Comparison of ENCODE assay signal across 8 cellular contexts in the genomic region with DNA sequence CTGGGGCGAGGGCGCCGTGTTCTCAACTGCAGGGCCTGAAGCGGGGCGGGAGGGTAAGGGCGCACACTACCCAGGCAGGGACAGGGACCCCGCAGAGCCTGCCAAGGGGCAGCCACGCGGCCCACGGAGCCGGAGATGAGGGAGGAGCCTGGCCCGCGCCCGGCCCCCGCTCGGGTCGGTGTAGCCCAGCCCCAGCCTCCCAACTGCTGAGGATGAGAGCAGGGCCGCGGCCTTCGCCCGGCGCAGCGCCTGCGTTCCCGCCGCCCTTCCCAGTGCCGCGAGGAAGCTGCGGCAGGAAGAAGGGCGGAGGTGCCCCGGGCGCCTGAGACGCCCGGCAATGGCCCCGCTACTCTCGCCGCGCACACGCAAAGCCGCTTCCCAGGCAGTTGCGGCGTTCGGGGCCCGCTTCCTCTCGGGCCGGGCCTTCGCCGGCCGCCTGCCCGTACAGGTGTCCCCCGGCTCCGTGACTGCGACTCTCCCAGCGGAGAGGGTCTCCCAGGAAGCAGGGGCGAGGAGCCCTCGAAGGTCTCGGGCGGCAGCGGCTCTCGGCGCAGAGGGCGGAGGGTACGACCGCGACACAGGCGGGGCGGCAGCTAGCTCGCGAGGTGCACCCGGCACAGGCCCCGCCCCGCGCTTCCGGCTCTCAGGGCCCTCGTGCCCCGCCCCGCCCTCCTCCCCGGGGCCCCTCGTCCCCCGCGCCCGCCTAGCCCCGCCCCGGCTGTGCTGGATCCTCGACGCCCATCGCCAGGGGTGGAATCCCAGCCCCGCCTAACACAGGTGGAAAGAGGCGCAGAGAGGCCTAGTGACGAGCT. TPM values are rescaled to one million over a fixed set of nuclear protein-coding genes. Genes with fewer than 3 reads are reported as not detected.
DNase-seq lines count a peak whose midpoint lies in the region; ATAC-seq, FAIRE-seq and TF ChIP-seq lines count a peak whose summit lies in the region.

No MANE protein-coding gene starts in this region.

- peak overlapping the region; percentile 79 to 84 for H3K9ac ChIP-seq in kidney (ENCODE audit: low read length in 2 of 2)

- peaks cover under 1% of the 10 kb centered on the region; the same call in 1 of the 2 replicates for H3K27me3 Mint-ChIP-seq in WTC11 (ENCODE audit: low read depth)

- H3K27ac Mint-ChIP-seq in WTC11: peak overlapping the region; percentile 99

- no peaks in the 10 kb centered on the region for H3K27me3 ChIP-seq in AG04450 (ENCODE audit: control insufficient read depth, insufficient read depth, low read length)

- no peak for FAIRE-seq in kidney (lab: Jason Lieb, UNC)

- no peaks in the 10 kb centered on the region for H3K36me3 ChIP-seq in kidney (ENCODE audit: control insufficient read depth in 1 of 2, insufficient read depth in 2 of 2, low read length in 2 of 2)

- no peaks in the 10 kb centered on the region for H3K9me3 Mint-ChIP-seq in WTC11

- H3K4me3 ChIP-seq in AG04450 (ENCODE audit: low read depth, low read length): peak overlapping the region; percentile 71
- H3K4me3 ChIP-seq in cardiac fibroblast (replicated peaks in 1 of 2; ENCODE audit: low read depth in 2 of 2, low read length in 2 of 2): peak overlapping the region; percentile 62 to 73
- peak overlapping the region; percentile 61 to 77 for H3K4me3 ChIP-seq in kidney (ENCODE audit: low read length in 2 of 2)

- DNase-seq in AG04450 (ENCODE audit: low read depth, low spot score) (no peak), NCI-H2196 (lab: John Stamatoyannopoulos, UW; ENCODE audit: unreplicated experiment) (peak; percentile 87), WTC11 (ENCODE audit: low spot score) (peak; percentile 93), cardiac fibroblast (ENCODE audit: low read depth in 2 of 2) (peak; percentile 59 to 76), kidney (peak; percentile 97)
- DNase-seq in stimulated activated CD4-positive, alpha-beta T cell treated with anti-CD3 and anti-CD28 coated beads, Interleukin-15, amount 100 ng/mL, for 48 hours (ENCODE audit: low read depth in 2 of 2): peak; percentile 81 to 94

- peak overlapping the region; percentile 66 for H3K4me3 Mint-ChIP-seq in WTC11

- POLR2A ChIA-PET in AG04450 (lab: Yijun Ruan, JAX): interaction anchor here (1.3 kb wide), 1 partner anchor 24 kb away, joined by 4 read pairs; no protein-coding TSS in a partner anchor
- POLR2A ChIA-PET in WTC11 (lab: Charles Lee): interaction anchor here (0.6 to 1.8 kb wide), 5 partner anchors 9 to 100 kb away, joined by 3 to 7 read pairs (median 4); partner anchors contain the start of gene DEGS2

- H3K27ac ChIP-seq in AG04450 (ENCODE audit: low read depth, low read length) (peak overlapping the region; percentile 21), kidney (ENCODE audit: low read depth in 2 of 2, low read length in 2 of 2) (peak overlapping the region; percentile 93 to 96)

- no peaks in the 10 kb centered on the region for H3K4me1 ChIP-seq in kidney (ENCODE audit: control insufficient read depth in 1 of 2, insufficient read depth in 1 of 2, low read depth in 1 of 2, low read length in 2 of 2)

- ATAC-seq in GM18909 (IDR thresholded peaks at IDR 0.05; ENCODE audit: poor library complexity, unreplicated experiment): peak; percentile 89
- peak; percentile 90 for ATAC-seq in HG03135 (IDR thresholded peaks at IDR 0.05; ENCODE audit: unreplicated experiment)
- ATAC-seq in WTC11: peak; percentile 93

- TF ChIP-seq CTCF in AG04450 (IDR thresholded peaks at IDR 0.05; ENCODE audit: low read depth, low read length): no peak
- TF ChIP-seq CTCF in WTC11 (IDR thresholded peaks at IDR 0.05): no peak
- no peak for TF ChIP-seq CTCF in cardiac fibroblast (IDR thresholded peaks at IDR 0.05; ENCODE audit: low read depth, low read length)
- TF ChIP-seq CTCF in kidney (IDR thresholded peaks at IDR 0.05; ENCODE audit: borderline replicate concordance, extremely low read depth, insufficient read depth): no peak

- no peaks in the 10 kb centered on the region for H3K9me3 ChIP-seq in AG04450 (ENCODE audit: control insufficient read depth, insufficient read depth, low read length)
- H3K9me3 ChIP-seq in kidney (ENCODE audit: control insufficient read depth in 1 of 2, low read length in 2 of 2): no peaks in the 10 kb centered on the region

- peaks cover 19% of the 10 kb centered on the region for H3K4me1 Mint-ChIP-seq in WTC11

- intact Hi-C loops in kidney (cut with DNase I): no loop called here

- CTCF ChIA-PET in AG04450 (lab: Charles Lee): interaction anchor here (1.0 to 1.1 kb wide), 2 partner anchors 22 to 27 kb away, joined by 3 read pairs; no protein-coding TSS in a partner anchor
- CTCF ChIA-PET in WTC11 (lab: Charles Lee): interaction anchor here (0.6 to 6.9 kb wide), 14 partner anchors 9 to 439 kb away, joined by 3 to 52 read pairs (median 5); no protein-coding TSS in a partner anchor

- H3K36me3 Mint-ChIP-seq in WTC11: no peaks in the 10 kb centered on the region

TF ChIP-seq in WTC11, 78 proteins besides CTCF, POLR2A, EP300 and RAD21 (continues in another document):
- TF ChIP-seq, protein P1, sequence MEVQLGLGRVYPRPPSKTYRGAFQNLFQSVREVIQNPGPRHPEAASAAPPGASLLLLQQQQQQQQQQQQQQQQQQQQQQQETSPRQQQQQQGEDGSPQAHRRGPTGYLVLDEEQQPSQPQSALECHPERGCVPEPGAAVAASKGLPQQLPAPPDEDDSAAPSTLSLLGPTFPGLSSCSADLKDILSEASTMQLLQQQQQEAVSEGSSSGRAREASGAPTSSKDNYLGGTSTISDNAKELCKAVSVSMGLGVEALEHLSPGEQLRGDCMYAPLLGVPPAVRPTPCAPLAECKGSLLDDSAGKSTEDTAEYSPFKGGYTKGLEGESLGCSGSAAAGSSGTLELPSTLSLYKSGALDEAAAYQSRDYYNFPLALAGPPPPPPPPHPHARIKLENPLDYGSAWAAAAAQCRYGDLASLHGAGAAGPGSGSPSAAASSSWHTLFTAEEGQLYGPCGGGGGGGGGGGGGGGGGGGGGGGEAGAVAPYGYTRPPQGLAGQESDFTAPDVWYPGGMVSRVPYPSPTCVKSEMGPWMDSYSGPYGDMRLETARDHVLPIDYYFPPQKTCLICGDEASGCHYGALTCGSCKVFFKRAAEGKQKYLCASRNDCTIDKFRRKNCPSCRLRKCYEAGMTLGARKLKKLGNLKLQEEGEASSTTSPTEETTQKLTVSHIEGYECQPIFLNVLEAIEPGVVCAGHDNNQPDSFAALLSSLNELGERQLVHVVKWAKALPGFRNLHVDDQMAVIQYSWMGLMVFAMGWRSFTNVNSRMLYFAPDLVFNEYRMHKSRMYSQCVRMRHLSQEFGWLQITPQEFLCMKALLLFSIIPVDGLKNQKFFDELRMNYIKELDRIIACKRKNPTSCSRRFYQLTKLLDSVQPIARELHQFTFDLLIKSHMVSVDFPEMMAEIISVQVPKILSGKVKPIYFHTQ (CRISPR knock-in tag; IDR thresholded peaks at IDR 0.05): no peak
- TF ChIP-seq TP53 (CRISPR knock-in tag; IDR thresholded peaks at IDR 0.05): peak; percentile 93
- no peak for TF ChIP-seq GABPB1 (CRISPR knock-in tag; IDR thresholded peaks at IDR 0.05)
- TF ChIP-seq SP1 (CRISPR knock-in tag; conservative IDR thresholded peaks at IDR 0.05): peak; percentile 68
- TF ChIP-seq MYBL2 (CRISPR knock-in tag; IDR thresholded peaks at IDR 0.05): peak; percentile 49; the same call in 1 of the 2 replicates
- TF ChIP-seq, protein P2, sequence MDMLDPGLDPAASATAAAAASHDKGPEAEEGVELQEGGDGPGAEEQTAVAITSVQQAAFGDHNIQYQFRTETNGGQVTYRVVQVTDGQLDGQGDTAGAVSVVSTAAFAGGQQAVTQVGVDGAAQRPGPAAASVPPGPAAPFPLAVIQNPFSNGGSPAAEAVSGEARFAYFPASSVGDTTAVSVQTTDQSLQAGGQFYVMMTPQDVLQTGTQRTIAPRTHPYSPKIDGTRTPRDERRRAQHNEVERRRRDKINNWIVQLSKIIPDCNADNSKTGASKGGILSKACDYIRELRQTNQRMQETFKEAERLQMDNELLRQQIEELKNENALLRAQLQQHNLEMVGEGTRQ (CRISPR knock-in tag; IDR thresholded peaks at IDR 0.05): peak; percentile 55
- TF ChIP-seq SMAD4 (CRISPR knock-in tag; IDR thresholded peaks at IDR 0.05): no peak
- TF ChIP-seq GTF2I (CRISPR knock-in tag; conservative IDR thresholded peaks at IDR 0.05): no peak
- TF ChIP-seq IRF2 (CRISPR knock-in tag; IDR thresholded peaks at IDR 0.05; ENCODE audit: borderline replicate concordance, low read depth): no peak
- TF ChIP-seq HMGXB4 (CRISPR knock-in tag; IDR thresholded peaks at IDR 0.05): peak; percentile 80
- peak; percentile 56; the same call in 1 of the 2 replicates for TF ChIP-seq ATF1 (CRISPR knock-in tag; IDR thresholded peaks at IDR 0.05)
- no peak for TF ChIP-seq ZNF121 (CRISPR knock-in tag; IDR thresholded peaks at IDR 0.05)
- TF ChIP-seq TEAD1 (CRISPR knock-in tag; IDR thresholded peaks at IDR 0.05): peak; percentile 55; the same call in 1 of the 2 replicates
- peak; percentile 69 for TF ChIP-seq FOXK1 (CRISPR knock-in tag; IDR thresholded peaks at IDR 0.05)

RNA-seq across cellular contexts. Expression of gene YY1, which starts 24.8 kb away (rescaled TPM):
- polyA plus RNA-seq in AG04450 (2011; rRNA removed): 38.0 and 45.6 TPM in 2 replicates
- 25.5 and 27.2 TPM in 2 replicates for polyA minus RNA-seq in AG04450 (2011; rRNA and poly(A)+ RNA removed)
- total RNA-seq in WTC11 (2021): 78.8 to 83.1 TPM (median 81.9 TPM) in 3 replicates
- total RNA-seq in kidney: 60.4 TPM
- polyA plus RNA-seq in kidney (ENCODE audit: insufficient read depth, low read depth, low replicate concordance): 34.2 TPM

RNA-seq across cellular contexts. Expression of gene DEGS2, which starts 54.7 kb away (rescaled TPM):
- polyA plus RNA-seq in AG04450 (2011; rRNA removed) (not detected in 2 replicates), kidney (ENCODE audit: insufficient read depth, low read depth, low replicate concordance) (25.1 TPM)
- not detected in 2 replicates for polyA minus RNA-seq in AG04450 (2011; rRNA and poly(A)+ RNA removed)
- total RNA-seq in WTC11 (2021) (0.53 to 1.6 TPM (median 0.55 TPM) in 3 replicates), kidney (28.7 TPM)

Comparison
In these comparisons a context has a peak if more than half of its experiments do, and no peak if none do; other contexts are left out.
1. RNA of gene DEGS2, which starts 54.7 kb away (total RNA-seq): 28.7 TPM in kidney (single experiment); 0.53 to 1.6 TPM in WTC11; every median in the first group is over 10 times any median in the second.
2. Peak in every context shown above with its lines, with median percentiles within 50 percentile points of each other: H3K4me3 ChIP-seq and ATAC-seq.